ENCODE assay signal across 32 cellular contexts in the genomic region with DNA sequence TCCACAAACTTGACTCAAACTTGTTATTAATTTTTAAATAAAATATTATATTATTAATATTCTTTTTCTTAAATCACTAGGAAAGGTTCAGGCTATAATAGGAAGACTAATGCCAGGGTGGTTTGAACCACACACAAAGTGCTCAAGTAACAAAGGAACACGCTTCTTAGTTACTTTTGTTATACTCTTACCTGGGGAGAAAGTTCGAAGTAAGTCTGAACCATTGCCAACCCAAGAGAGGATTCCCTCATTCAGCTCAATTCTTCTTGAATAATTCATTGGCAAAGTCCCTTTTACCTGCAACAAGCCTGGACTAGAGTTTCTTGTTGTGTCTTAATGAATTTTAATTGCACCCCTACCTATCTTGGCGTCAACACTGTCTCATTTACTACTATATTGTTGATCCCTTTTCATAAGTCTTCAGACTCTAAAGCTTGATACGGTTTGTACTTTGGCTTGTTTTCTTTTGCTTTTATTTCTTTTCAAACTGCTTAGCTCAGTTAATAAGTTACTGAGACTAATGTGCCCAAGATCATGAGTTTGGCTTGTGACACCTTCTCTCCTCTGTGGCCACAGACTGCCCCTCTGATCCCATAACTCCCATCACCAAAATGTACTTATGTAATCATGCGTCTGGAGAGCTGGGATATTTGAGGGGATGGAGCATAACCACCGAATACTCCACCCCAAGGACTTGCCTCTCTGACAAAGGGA. TPM values are rescaled to one million over a fixed set of nuclear protein-coding genes. Genes with fewer than 3 reads are reported as not detected.
DNase-seq lines count a peak whose midpoint lies in the region; ATAC-seq, FAIRE-seq and TF ChIP-seq lines count a peak whose summit lies in the region.
"Had no signal": no experiment of that assay in that cellular context is flagged by ENCODE, and none has a peak within 500 bp of the region (broad histone marks: within the 10 kb centered on the region; RNA-seq: fewer than 3 reads in every experiment).

No MANE protein-coding gene starts in this region.

- no peaks in the 10 kb centered on the region for H4K20me1 ChIP-seq in hepatocyte (ENCODE audit: insufficient read depth, poor library complexity, severe bottlenecking)
- no peaks in the 10 kb centered on the region for H4K20me1 ChIP-seq in HepG2 (ENCODE audit: insufficient read depth, low read length)

- no peak for ATAC-seq in HepG2
- no peak for ATAC-seq in naive thymus-derived CD8-positive, alpha-beta T cell
- no peak for ATAC-seq in sciatic nerve
- ATAC-seq: A549; CD8-positive, alpha-beta T cell; GM12878; K562; Right ventricle myocardium inferior; SK-N-SH treated with all-trans-retinoic acid at 6 μM for 48 hours had no signal

- H3K4me1 Mint-ChIP-seq in naive thymus-derived CD8-positive, alpha-beta T cell, result peaks cover 0 to 2% (median 0%) of the 10 kb centered on the region in 4 donors

- intact Hi-C loops in HepG2 (cut with micrococcal nuclease; ENCODE audit: unreplicated experiment), result no loop called here
- intact Hi-C loops in sciatic nerve (cut with DNase I), result no loop called here

- H3K36me3 ChIP-seq in hepatocyte (replicated peaks; ENCODE audit: insufficient read depth, low read depth) (no peaks in the 10 kb centered on the region), HepG2 (replicated peaks in 1 of 2; ENCODE audit: control insufficient read depth in 1 of 2, insufficient read depth in 2 of 2, low read length in 2 of 2) (no peaks in the 10 kb centered on the region), right atrium auricular region (no peaks in the 10 kb centered on the region)
- H3K36me3 ChIP-seq: SJCRH30 had no signal

- WGBS in hepatocyte (ENCODE audit: low lambda C conversion rate, missing lambda C conversion rate), result 64% methylated on average over 6 of the region's 6 CpGs
- 5% methylated on average over 6 of the region's 6 CpGs for WGBS in HepG2 (ENCODE audit: low lambda C conversion rate)

- no peak overlapping the region for H3K4me3 ChIP-seq in hepatocyte
- H3K4me3 ChIP-seq in HepG2 (replicated peaks in 1 of 3; ENCODE audit: insufficient read depth in 1 of 3, low read depth in 2 of 3, low read length in 3 of 3), result no peak overlapping the region
- H3K4me3 ChIP-seq in right atrium auricular region, result no peak overlapping the region
- H3K4me3 ChIP-seq: A549, GM12878, K562, SJCRH30 had no signal

- TF ChIP-seq POLR2A in HepG2 (IDR thresholded peaks at IDR 0.05; ENCODE audit: insufficient read depth in 1 of 2, low read depth in 2 of 2, low read length in 2 of 2), result no peak

- DNase-seq in GM18507 (ENCODE audit: extremely low spot score, insufficient read length, low read depth), result no peak
- DNase-seq in hepatocyte (ENCODE audit: low spot score), result peak; percentile 28
- DNase-seq in HepG2 (ENCODE audit: low spot score), result no peak
- DNase-seq in renal cortical epithelial cell (ENCODE audit: low read depth), result peak; percentile 95
- no peak for DNase-seq in naive thymus-derived CD8-positive, alpha-beta T cell
- DNase-seq in sciatic nerve (ENCODE audit: low spot score), result no peak
- no peak for DNase-seq in right atrium auricular region (ENCODE audit: low spot score)
- no peak for DNase-seq in UCSD-AML1 (lab: John Stamatoyannopoulos, UW; ENCODE audit: unreplicated experiment)
- DNase-seq: C1 segment of cervical spinal cord; Caco-2; CD8-positive, alpha-beta T cell; DMS 273 treated with DMSO at 0.1 percent for 48 hours; DMS79; EL; GDM1; H7; Kasumi-1; MV-4-11; NCI-H1105; NCI-H1436 treated with DMSO at 0.1 percent for 48 hours; NCI-H187 treated with DMSO at 0.1 percent for 48 hours; NCI-H2107; NCI-H446; NCI-H524 treated with DMSO at 0.1 percent for 48 hours; NCI-H774; SJCRH30 had no signal

- POLR2A ChIA-PET in HepG2 (lab: Yijun Ruan, JAX), result no interaction called here
- POLR2A ChIA-PET in naive thymus-derived CD8-positive, alpha-beta T cell (lab: Charles Lee), result interaction anchor here (0.6 to 0.7 kb wide), 2 partner anchors 77 to 1848 kb away, joined by 4 read pairs; no protein-coding TSS in a partner anchor

- H3K9me2 ChIP-seq in hepatocyte (replicated peaks; ENCODE audit: insufficient read depth), result no peaks in the 10 kb centered on the region

- H3K4me1 ChIP-seq in hepatocyte (ENCODE audit: insufficient read depth) (peaks cover 3% of the 10 kb centered on the region), HepG2 (ENCODE audit: insufficient read depth, low read length) (peaks cover 11% of the 10 kb centered on the region), right atrium auricular region (no peaks in the 10 kb centered on the region)
- H3K4me1 ChIP-seq: A549, Caco-2, SJCRH30 had no signal

- no peaks in the 10 kb centered on the region for H3K27me3 ChIP-seq in hepatocyte
- H3K27me3 ChIP-seq in HepG2 (ENCODE audit: control insufficient read depth in 1 of 2, insufficient read depth in 2 of 2, low read length in 2 of 2), result no peaks in the 10 kb centered on the region; a peak in 1 of 5 replicates
- no peaks in the 10 kb centered on the region for H3K27me3 ChIP-seq in right atrium auricular region
- H3K27me3 ChIP-seq: SJCRH30 had no signal

- TF ChIP-seq RAD21 in HepG2 (CRISPR knock-in tag; IDR thresholded peaks at IDR 0.05), result no peak

- H3K27me3 Mint-ChIP-seq in naive thymus-derived CD8-positive, alpha-beta T cell, result peaks cover 0 to 3% (median 0%) of the 10 kb centered on the region in 5 donors

- H2AFZ ChIP-seq in hepatocyte (no peak overlapping the region), HepG2 (ENCODE audit: low read length) (no peak overlapping the region)

- peak; percentile 12 for FAIRE-seq in GM18507 (lab: Jason Lieb, UNC)
- FAIRE-seq in HepG2 (lab: Jason Lieb, UNC), result no peak
- FAIRE-seq: A549, GM12878, K562 had no signal

- BruUV-seq in HepG2 (replicated peaks; lab: Mats Ljungman, UMichigan), result no TSS peak

- no peaks in the 10 kb centered on the region for H3K9me3 ChIP-seq in hepatocyte (ENCODE audit: low read depth)
- no peaks in the 10 kb centered on the region for H3K9me3 ChIP-seq in HepG2 (ENCODE audit: low read length)
- no peaks in the 10 kb centered on the region for H3K9me3 ChIP-seq in right atrium auricular region
- H3K9me3 ChIP-seq: A549, Caco-2, SJCRH30 had no signal

- TF ChIP-seq EP300 in HepG2 (IDR thresholded peaks at IDR 0.05; ENCODE audit: low read depth in 2 of 2, low read length in 2 of 2) (no peak), HepG2 (CRISPR knock-in tag; IDR thresholded peaks at IDR 0.05; ENCODE audit: borderline replicate concordance) (no peak)

- H3K4me2 ChIP-seq in hepatocyte (peak overlapping the region; percentile 42), HepG2 (ENCODE audit: low read depth, low read length) (peak overlapping the region; percentile 21; the same call in 1 of the 2 replicates)
- H3K4me2 ChIP-seq: A549 had no signal

- CTCF ChIA-PET in HepG2 (lab: Yijun Ruan, JAX; ENCODE audit: low intra/inter-chr PET ratio, low total read pairs), result no interaction called here

- no peaks in the 10 kb centered on the region for H3K79me2 ChIP-seq in hepatocyte
- H3K79me2 ChIP-seq in HepG2 (ENCODE audit: insufficient read depth, low read length), result no peaks in the 10 kb centered on the region

- H3K9me3 Mint-ChIP-seq in naive thymus-derived CD8-positive, alpha-beta T cell, result no peaks in the 10 kb centered on the region
- H3K9me3 Mint-ChIP-seq: CD8-positive, alpha-beta T cell had no signal

- no peak overlapping the region for H3K9ac ChIP-seq in HepG2 (ENCODE audit: insufficient read depth, low read depth, low read length)

- in situ Hi-C loops in HepG2 (cut with HindIII; ENCODE audit: extremely low pct_ligation_motif_present, low pct_unique_long_range_greater_than_20kb), result no loop called here

- TF ChIP-seq CTCF in hepatocyte (IDR thresholded peaks at IDR 0.05; ENCODE audit: poor library complexity) (no peak), HepG2 (CRISPR knock-in tag; IDR thresholded peaks at IDR 0.05) (no peak), right atrium auricular region (IDR thresholded peaks at IDR 0.05) (no peak)

- peaks cover 0 to 3% (median 0%) of the 10 kb centered on the region in 3 donors for H3K36me3 Mint-ChIP-seq in naive thymus-derived CD8-positive, alpha-beta T cell
- H3K36me3 Mint-ChIP-seq: CD8-positive, alpha-beta T cell had no signal

- peak overlapping the region; percentile 30 for H3K27ac ChIP-seq in hepatocyte
- no peak overlapping the region for H3K27ac ChIP-seq in HepG2 (ENCODE audit: extremely low read length, insufficient read depth, low read length)
- H3K27ac ChIP-seq in right atrium auricular region, result no peak overlapping the region
- H3K27ac ChIP-seq: A549, SJCRH30 had no signal

- peak overlapping the region in 1 of 10 donors; percentile 38 for H3K27ac Mint-ChIP-seq in naive thymus-derived CD8-positive, alpha-beta T cell
- H3K27ac Mint-ChIP-seq: CD8-positive, alpha-beta T cell had no signal

- H3K4me3 Mint-ChIP-seq in naive thymus-derived CD8-positive, alpha-beta T cell, result no peak overlapping the region
- H3K4me3 Mint-ChIP-seq: CD8-positive, alpha-beta T cell had no signal

RNA-seq across cellular contexts. Expression of a gene that starts 10.2 kb away (rescaled TPM):
- total RNA-seq in hepatocyte (0.10 TPM in 1 of 2 replicates, not detected in the other), HepG2 (2016; rRNA removed; fragmentation: Illumina TruSeq; extraction: Trizol) (not detected in 2 replicates), renal cortical epithelial cell (0.35 and 0.55 TPM in 2 replicates), sciatic nerve (1.2 TPM), right atrium auricular region (under 1 TPM; 0.16 to 0.44 TPM)
- polyA plus RNA-seq in hepatocyte (not detected in 2 replicates), HepG2 (2011; rRNA removed) (not detected in 2 replicates)
- not detected in 2 replicates for total RNA-seq in HepG2 (2016; cell fraction: cytosol; rRNA removed; fragmentation: Illumina TruSeq; extraction: Trizol; ENCODE audit: low read depth)
- not detected in 2 replicates for total RNA-seq in HepG2 (2016; cell fraction: insoluble cytoplasmic fraction; rRNA removed; fragmentation: Illumina TruSeq; extraction: Trizol)
- not detected in 2 replicates for total RNA-seq in HepG2 (2016; cell fraction: membrane; rRNA removed; fragmentation: Illumina TruSeq; extraction: Trizol)
- not detected in 2 replicates for total RNA-seq in HepG2 (2016; cell fraction: nucleus; rRNA removed; fragmentation: Illumina TruSeq; extraction: Trizol)
- polyA plus RNA-seq in HepG2 (2011; cell fraction: cytosol; rRNA removed), result not detected in 2 replicates
- not detected in 2 replicates for polyA plus RNA-seq in HepG2 (2011; cell fraction: nucleus; rRNA removed)
- polyA plus RNA-seq in HepG2 (2012), result not detected in 2 replicates
- polyA plus RNA-seq in HepG2 (2016; cell fraction: cytosol; fragmentation: Illumina TruSeq; extraction: Trizol; ENCODE audit: low read depth), result not detected in 2 replicates
- not detected in 2 replicates for polyA plus RNA-seq in HepG2 (2016; cell fraction: insoluble cytoplasmic fraction; fragmentation: Illumina TruSeq; extraction: Trizol; ENCODE audit: low read depth)
- not detected in 2 replicates for polyA plus RNA-seq in HepG2 (2016; cell fraction: membrane; fragmentation: Illumina TruSeq; extraction: Trizol; ENCODE audit: low read depth)
- polyA plus RNA-seq in HepG2 (2016; cell fraction: nucleus; fragmentation: Illumina TruSeq; extraction: Trizol; ENCODE audit: insufficient read depth, low read depth), result not detected in 2 replicates
- polyA minus RNA-seq in HepG2 (2011; rRNA and poly(A)+ RNA removed; ENCODE audit: low replicate concordance), result 0.23 TPM in 1 of 2 replicates, not detected in the other
- not detected in 2 replicates for polyA minus RNA-seq in HepG2 (2011; cell fraction: cytosol; rRNA and poly(A)+ RNA removed)
- not detected in 2 replicates for polyA minus RNA-seq in HepG2 (2011; cell fraction: nucleus; rRNA and poly(A)+ RNA removed)
- total RNA-seq in naive thymus-derived CD8-positive, alpha-beta T cell, result under 1 TPM in 1 of 2 experiments, not detected in 1; 0.16 TPM
- not detected for polyA plus RNA-seq in naive thymus-derived CD8-positive, alpha-beta T cell
- total RNA-seq: Caco-2; CD8-positive, alpha-beta T cell; H7; K562; RPMI7951 had no signal
- polyA plus RNA-seq: GM12878, K562 had no signal

Comparison
In these comparisons a context has a peak if more than half of its experiments do, and no peak if none do; other contexts are left out.
1. DNase-seq: peak in hepatocyte (single experiment) and renal cortical epithelial cell (single experiment); none in GM18507 (single experiment), HepG2 (single experiment), naive thymus-derived CD8-positive, alpha-beta T cell (0 of 10), sciatic nerve (single experiment), right atrium auricular region (single experiment) and UCSD-AML1 (single experiment).